In genomic region chr15:89127054-89127702, GRCh38 we compare ENCODE assay signal across 9 cellular contexts. TPM values are rescaled to one million over a fixed set of nuclear protein-coding genes. Genes with fewer than 3 reads are reported as not detected.
DNase-seq lines count a peak whose midpoint lies in the region; ATAC-seq and TF ChIP-seq lines count a peak whose summit lies in the region.
"Had no signal": no experiment of that assay in that cellular context is flagged by ENCODE, and none has a peak within 500 bp of the region (broad histone marks: within the 10 kb centered on the region; RNA-seq: fewer than 3 reads in every experiment).

No MANE protein-coding gene starts in this region.

- no peaks in the 10 kb centered on the region for H3K9me3 Mint-ChIP-seq in osteocyte (ENCODE audit: unreplicated experiment)

- no peak for TF ChIP-seq CTCF in osteocyte (IDR thresholded peaks at IDR 0.05)

- ATAC-seq in HG03520 (IDR thresholded peaks at IDR 0.05; ENCODE audit: unreplicated experiment) (no peak), GM19328 (IDR thresholded peaks at IDR 0.05; ENCODE audit: unreplicated experiment) (no peak)

- peak overlapping the region; percentile 39 for H3K27ac Mint-ChIP-seq in osteocyte (ENCODE audit: unreplicated experiment)

- H3K4me1 Mint-ChIP-seq in osteocyte (ENCODE audit: unreplicated experiment), result peaks cover 35% of the 10 kb centered on the region

- DNase-seq in G401 (ENCODE audit: low spot score) (peak; percentile 98), NAMALWA (ENCODE audit: low spot score) (peak; percentile 9), osteocyte (ENCODE audit: extremely low spot score, unreplicated experiment) (no peak), midbrain (lab: John Stamatoyannopoulos, UW) (no peak)
- DNase-seq: NCI-H1436, SJCRH30 had no signal

- no peaks in the 10 kb centered on the region for H3K27me3 Mint-ChIP-seq in osteocyte (ENCODE audit: unreplicated experiment)

- peaks cover 48% of the 10 kb centered on the region for H3K36me3 Mint-ChIP-seq in osteocyte (ENCODE audit: unreplicated experiment)

- in situ Hi-C loops in G401 (cut with HindIII; ENCODE audit: low sequenced_read_pairs), result no loop called here

- no peak overlapping the region for H3K4me3 Mint-ChIP-seq in osteocyte (ENCODE audit: unreplicated experiment)

- peak overlapping the region; percentile 61 for H3K27ac ChIP-seq in cingulate gyrus (ENCODE audit: low read depth, low read length)
- H3K27ac ChIP-seq: SJCRH30 had no signal

RNA-seq across cellular contexts. Expression of gene ABHD2, which starts 38.9 kb away (rescaled TPM):
- total RNA-seq in G401 (2014; rRNA removed; shearing (Covaris generic)), result 11.0 and 12.4 TPM in 2 replicates
- 85.7 and 92.2 TPM in 2 replicates for total RNA-seq in osteocyte

Comparison
In these comparisons a context has a peak if more than half of its experiments do, and no peak if none do; other contexts are left out.
1. DNase-seq: peak in G401 (single experiment) and NAMALWA (single experiment); none in osteocyte (single experiment) and midbrain (single experiment).